ENCODE assay signal across 20 cellular contexts in genomic region chr1:248853668-248854375, GRCh38. TPM values are rescaled to one million over a fixed set of nuclear protein-coding genes. Genes with fewer than 3 reads are reported as not detected.
DNase-seq lines count a peak whose midpoint lies in the region; ATAC-seq and TF ChIP-seq lines count a peak whose summit lies in the region.
"Had no signal": no experiment of that assay in that cellular context is flagged by ENCODE, and none has a peak within 500 bp of the region (broad histone marks: within the 10 kb centered on the region; RNA-seq: fewer than 3 reads in every experiment).

No MANE protein-coding gene starts in this region.

- CTCF ChIA-PET in CD8-positive, alpha-beta T cell (lab: Charles Lee) = interaction anchor here (0.8 to 1.8 kb wide), 3 partner anchors 11 to 28 kb away, joined by 4 to 9 read pairs (median 4); partner anchors contain the start of gene SH3BP5L

- intact Hi-C loops in CD8-positive, alpha-beta T cell (cut with DNase I, micrococcal nuclease) = no loop called here
- intact Hi-C loops in posterior vena cava (cut with DNase I) = no loop called here

- H3K4me1 ChIP-seq in CD8-positive, alpha-beta T cell (ENCODE audit: insufficient read depth, low read length) = peaks cover 48% of the 10 kb centered on the region
- peaks cover 7% of the 10 kb centered on the region; the same call in 1 of the 2 replicates for H3K4me1 ChIP-seq in GM23248 (ENCODE audit: insufficient read depth)
- H3K4me1 ChIP-seq in Karpas-422 (ENCODE audit: low read length) = peaks cover 37% of the 10 kb centered on the region
- H3K4me1 ChIP-seq: BE2C had no signal

- H3K27ac ChIP-seq in CD8-positive, alpha-beta T cell (ENCODE audit: low read depth, low read length) = no peak overlapping the region
- H3K27ac ChIP-seq in GM23248 (peak overlapping the region; percentile 62), Karpas-422 (ENCODE audit: low read length) (no peak overlapping the region)
- H3K27ac ChIP-seq: adrenal gland, neural progenitor cell, vagina had no signal

- no peaks in the 10 kb centered on the region for H3K27me3 ChIP-seq in CD8-positive, alpha-beta T cell (ENCODE audit: insufficient read depth, low read length)
- H3K27me3 ChIP-seq in GM23248 (replicated peaks; ENCODE audit: insufficient read depth) (no peaks in the 10 kb centered on the region), Karpas-422 (ENCODE audit: low read length) (no peaks in the 10 kb centered on the region)
- H3K27me3 ChIP-seq: adrenal gland, BE2C, neural progenitor cell, vagina had no signal

- no peaks in the 10 kb centered on the region for H3K9me3 Mint-ChIP-seq in CD8-positive, alpha-beta T cell
- no peaks in the 10 kb centered on the region for H3K9me3 Mint-ChIP-seq in activated naive CD8-positive, alpha-beta T cell treated with anti-CD3 and anti-CD28 coated beads, Interleukin-2, amount 10 ng/mL, durations not matched to agents 7 days and 5 days
- H3K9me3 Mint-ChIP-seq: neural progenitor cell; stimulated activated naive B cell treated with anti-CD40 and anti-IgM and Interleukin-4, amounts not matched to agents 10 μg/mL and 1 μg/mL and 100 μg/mL, for 72 hours had no signal

- peak overlapping the region; percentile 53 for H3K4me3 Mint-ChIP-seq in CD8-positive, alpha-beta T cell
- H3K4me3 Mint-ChIP-seq in activated naive CD8-positive, alpha-beta T cell treated with anti-CD3 and anti-CD28 coated beads, Interleukin-2, amount 10 ng/mL, durations not matched to agents 7 days and 5 days = no peak overlapping the region
- H3K4me3 Mint-ChIP-seq: neural progenitor cell; stimulated activated naive B cell treated with anti-CD40 and anti-IgM and Interleukin-4, amounts not matched to agents 10 μg/mL and 1 μg/mL and 100 μg/mL, for 72 hours had no signal

- no peak overlapping the region for H3K9ac ChIP-seq in GM23248
- H3K9ac ChIP-seq in Karpas-422 (ENCODE audit: low read length) = no peak overlapping the region
- H3K9ac ChIP-seq: neural progenitor cell had no signal

- H3K36me3 ChIP-seq in CD8-positive, alpha-beta T cell (ENCODE audit: insufficient read depth, low read length) = peaks cover 12% of the 10 kb centered on the region
- no peaks in the 10 kb centered on the region; the same call in 1 of the 2 replicates for H3K36me3 ChIP-seq in GM23248 (ENCODE audit: low read depth)
- peaks cover 26% of the 10 kb centered on the region for H3K36me3 ChIP-seq in Karpas-422 (ENCODE audit: insufficient read depth, low read length)
- H3K36me3 ChIP-seq: neural progenitor cell, vagina had no signal

- H3K4me2 ChIP-seq in GM23248 (ENCODE audit: unreplicated experiment) (no peak overlapping the region), Karpas-422 (ENCODE audit: low read depth, low read length, poor library complexity, severe bottlenecking) (no peak overlapping the region)
- H3K4me2 ChIP-seq: neural progenitor cell had no signal

- POLR2A ChIA-PET in CD8-positive, alpha-beta T cell (lab: Charles Lee) = interaction anchor here (0.6 kb wide), 1 partner anchor 14 kb away, joined by 3 read pairs; no protein-coding TSS in a partner anchor
- POLR2A ChIA-PET in activated naive CD8-positive, alpha-beta T cell treated with anti-CD3 and anti-CD28 coated beads, Interleukin-2, amount 10 ng/mL, durations not matched to agents 7 days and 5 days (lab: Charles Lee) = interaction anchor here (1.0 kb wide), 1 partner anchor 15 kb away, joined by 4 read pairs; no protein-coding TSS in a partner anchor

- in situ Hi-C loops in GM23248 (cut with MboI) = no loop called here

- peak in 4 of 7 experiments; percentile 43 to 73 (median 56) for DNase-seq in CD8-positive, alpha-beta T cell
- DNase-seq in GM23248 (no peak), posterior vena cava (ENCODE audit: low spot score) (peak; percentile 63), Karpas-422 (no peak)
- DNase-seq in activated naive CD8-positive, alpha-beta T cell treated with anti-CD3 and anti-CD28 coated beads, Interleukin-2, amount 10 ng/mL, durations not matched to agents 7 days and 5 days = peak; percentile 51
- DNase-seq in activated effector memory CD4-positive, alpha-beta T cell treated with anti-CD3 and anti-CD28 coated beads, Interleukin-2, amount 50 U/mL, for 16 hours = no peak
- DNase-seq: activated CD4-positive, alpha-beta T cell treated with anti-CD3 and anti-CD28 coated beads, Interleukin-2, amount 50 U/mL, for 4 hours; BE2C; glutamatergic neuron; NCI-H1092 treated with DMSO at 0.1 percent for 48 hours; NCI-H2227 treated with DMSO at 0.1 percent for 48 hours; stimulated activated CD4-positive, alpha-beta T cell treated with anti-CD3 and anti-CD28 coated beads, Interleukin-2, amount 100 ng/mL, for 48 hours; stimulated activated naive B cell treated with anti-CD40 and anti-IgM and Interleukin-4, amounts not matched to agents 10 μg/mL and 1 μg/mL and 100 μg/mL, for 72 hours had no signal

- H4K20me1 ChIP-seq in GM23248 (ENCODE audit: insufficient read depth) (no peaks in the 10 kb centered on the region), Karpas-422 (ENCODE audit: insufficient read depth, low read depth, low read length) (no peaks in the 10 kb centered on the region)

- H3K36me3 Mint-ChIP-seq in CD8-positive, alpha-beta T cell = peaks cover 32% of the 10 kb centered on the region
- H3K36me3 Mint-ChIP-seq in activated naive CD8-positive, alpha-beta T cell treated with anti-CD3 and anti-CD28 coated beads, Interleukin-2, amount 10 ng/mL, durations not matched to agents 7 days and 5 days = peaks cover 21% of the 10 kb centered on the region

- H3K79me2 ChIP-seq in GM23248 (ENCODE audit: insufficient read depth) = peaks cover 11% of the 10 kb centered on the region
- peaks cover 31% of the 10 kb centered on the region for H3K79me2 ChIP-seq in Karpas-422 (ENCODE audit: low read length)

- H2AFZ ChIP-seq in GM23248 = no peak overlapping the region
- H2AFZ ChIP-seq in Karpas-422 (ENCODE audit: low read length) = no peak overlapping the region
- H2AFZ ChIP-seq: neural progenitor cell had no signal

- no peaks in the 10 kb centered on the region for H3K27me3 Mint-ChIP-seq in CD8-positive, alpha-beta T cell (ENCODE audit: low read depth)
- H3K27me3 Mint-ChIP-seq in activated naive CD8-positive, alpha-beta T cell treated with anti-CD3 and anti-CD28 coated beads, Interleukin-2, amount 10 ng/mL, durations not matched to agents 7 days and 5 days = no peaks in the 10 kb centered on the region
- H3K27me3 Mint-ChIP-seq: stimulated activated naive B cell treated with anti-CD40 and anti-IgM and Interleukin-4, amounts not matched to agents 10 μg/mL and 1 μg/mL and 100 μg/mL, for 72 hours had no signal

- no peak overlapping the region for H3K4me3 ChIP-seq in CD8-positive, alpha-beta T cell (ENCODE audit: low read depth, low read length)
- no peak overlapping the region for H3K4me3 ChIP-seq in GM23248
- H3K4me3 ChIP-seq in Karpas-422 (ENCODE audit: low read length) = no peak overlapping the region
- H3K4me3 ChIP-seq: adrenal gland, HAP-1, neural progenitor cell, vagina had no signal

- ATAC-seq in CD8-positive, alpha-beta T cell = peak; percentile 83
- ATAC-seq in activated naive CD8-positive, alpha-beta T cell treated with anti-CD3 and anti-CD28 coated beads, Interleukin-2, amount 10 ng/mL, durations not matched to agents 7 days and 5 days (ENCODE audit: low read depth) = peak; percentile 70
- no peak for ATAC-seq in HG02642 (IDR thresholded peaks at IDR 0.05; ENCODE audit: poor library complexity, unreplicated experiment)
- ATAC-seq: Right ventricle myocardium inferior; sciatic nerve; stimulated activated naive B cell treated with anti-CD40 and anti-IgM and Interleukin-4, amounts not matched to agents 10 μg/mL and 1 μg/mL and 100 μg/mL, for 72 hours had no signal

- H3F3A ChIP-seq in GM23248 (ENCODE audit: insufficient read depth) = peaks cover 6% of the 10 kb centered on the region

- H3K27ac Mint-ChIP-seq in CD8-positive, alpha-beta T cell = no peak overlapping the region
- H3K27ac Mint-ChIP-seq in activated naive CD8-positive, alpha-beta T cell treated with anti-CD3 and anti-CD28 coated beads, Interleukin-2, amount 10 ng/mL, durations not matched to agents 7 days and 5 days = no peak overlapping the region
- H3K27ac Mint-ChIP-seq: neural progenitor cell had no signal

- no peaks in the 10 kb centered on the region for H3K9me3 ChIP-seq in CD8-positive, alpha-beta T cell (ENCODE audit: low read length)
- H3K9me3 ChIP-seq in GM23248 (ENCODE audit: low read depth) (no peaks in the 10 kb centered on the region), Karpas-422 (ENCODE audit: low read length) (no peaks in the 10 kb centered on the region)
- H3K9me3 ChIP-seq: adrenal gland, BE2C, HAP-1, vagina had no signal

- H3K4me1 Mint-ChIP-seq in CD8-positive, alpha-beta T cell (ENCODE audit: low read depth) = peaks cover 24% of the 10 kb centered on the region
- H3K4me1 Mint-ChIP-seq in activated naive CD8-positive, alpha-beta T cell treated with anti-CD3 and anti-CD28 coated beads, Interleukin-2, amount 10 ng/mL, durations not matched to agents 7 days and 5 days = peaks cover 21% of the 10 kb centered on the region

- TF ChIP-seq CTCF in CD8-positive, alpha-beta T cell (IDR thresholded peaks at IDR 0.05) = peak; percentile 22

- 91% methylated on average over 7 to 8 of the region's 8 CpGs for WGBS in GM23248 (ENCODE audit: low coverage in 1 of 2, low lambda C conversion rate in 2 of 2, missing lambda C conversion rate in 2 of 2), 2 experiments

- H3K9me2 ChIP-seq in GM23248 (ENCODE audit: insufficient read depth) (no peaks in the 10 kb centered on the region), Karpas-422 (replicated peaks; ENCODE audit: insufficient read depth, low read length) (no peaks in the 10 kb centered on the region)

RNA-seq across cellular contexts. Expression of gene ZNF692, which starts 5.1 kb away (rescaled TPM):
- 10 to 100 TPM; 18.7 to 19.2 TPM for total RNA-seq in CD8-positive, alpha-beta T cell
- total RNA-seq in GM23248 (2014; rRNA removed; shearing (Covaris generic)) = 17.0 and 21.5 TPM in 2 replicates
- 16.2 and 16.7 TPM in 2 replicates for polyA plus RNA-seq in GM23248 (2016; fragmentation: Nextera tagmentation; extraction: Ambion mirVana)
- 10 to 100 TPM; 58.6 to 70.2 TPM for total RNA-seq in activated naive CD8-positive, alpha-beta T cell treated with anti-CD3 and anti-CD28 coated beads, Interleukin-2, amount 10 ng/mL, durations not matched to agents 7 days and 5 days
- total RNA-seq in posterior vena cava = 10 to 100 TPM; 14.7 to 17.6 TPM
- total RNA-seq in Karpas-422 (2014; rRNA removed; shearing (Covaris generic); ENCODE audit: low replicate concordance) = 27.2 and 62.6 TPM in 2 replicates

RNA-seq across cellular contexts. Expression of gene ZNF672, which starts 15.8 kb away (rescaled TPM):
- 10 to 100 TPM; 33.8 to 33.9 TPM for total RNA-seq in CD8-positive, alpha-beta T cell
- total RNA-seq in GM23248 (2014; rRNA removed; shearing (Covaris generic)) = 13.5 and 13.8 TPM in 2 replicates
- polyA plus RNA-seq in GM23248 (2016; fragmentation: Nextera tagmentation; extraction: Ambion mirVana) = 10.5 and 11.6 TPM in 2 replicates
- total RNA-seq in activated naive CD8-positive, alpha-beta T cell treated with anti-CD3 and anti-CD28 coated beads, Interleukin-2, amount 10 ng/mL, durations not matched to agents 7 days and 5 days = 10 to 100 TPM; 51.0 to 53.6 TPM
- total RNA-seq in posterior vena cava = 10 to 100 TPM; 17.6 to 23.4 TPM
- total RNA-seq in Karpas-422 (2014; rRNA removed; shearing (Covaris generic); ENCODE audit: low replicate concordance) = 16.7 and 38.3 TPM in 2 replicates

RNA-seq across cellular contexts. Expression of gene SH3BP5L, which starts 28.1 kb away (rescaled TPM):
- total RNA-seq in CD8-positive, alpha-beta T cell = 10 to 100 TPM; 19.0 to 20.4 TPM
- 46.4 and 64.4 TPM in 2 replicates for total RNA-seq in GM23248 (2014; rRNA removed; shearing (Covaris generic))
- polyA plus RNA-seq in GM23248 (2016; fragmentation: Nextera tagmentation; extraction: Ambion mirVana) = 5.3 and 5.9 TPM in 2 replicates
- total RNA-seq in activated naive CD8-positive, alpha-beta T cell treated with anti-CD3 and anti-CD28 coated beads, Interleukin-2, amount 10 ng/mL, durations not matched to agents 7 days and 5 days = 10 to 100 TPM; 32.8 to 34.7 TPM
- 10 to 100 TPM; 17.5 to 18.4 TPM for total RNA-seq in posterior vena cava
- 14.6 and 24.1 TPM in 2 replicates for total RNA-seq in Karpas-422 (2014; rRNA removed; shearing (Covaris generic); ENCODE audit: low replicate concordance)

RNA-seq across cellular contexts. Expression of gene PGBD2, which starts 52.2 kb away (rescaled TPM):
- 1 to 10 TPM in 1 of 2 experiments, under 1 TPM in 1; 0.90 to 1.9 TPM for total RNA-seq in CD8-positive, alpha-beta T cell
- 3.5 and 6.1 TPM in 2 replicates for total RNA-seq in GM23248 (2014; rRNA removed; shearing (Covaris generic))
- polyA plus RNA-seq in GM23248 (2016; fragmentation: Nextera tagmentation; extraction: Ambion mirVana) = 5.0 and 5.8 TPM in 2 replicates
- total RNA-seq in activated naive CD8-positive, alpha-beta T cell treated with anti-CD3 and anti-CD28 coated beads, Interleukin-2, amount 10 ng/mL, durations not matched to agents 7 days and 5 days = 10 to 100 TPM in 1 of 2 experiments, 1 to 10 TPM in 1; 9.6 to 10.1 TPM
- 1 to 10 TPM; 2.7 to 3.7 TPM for total RNA-seq in posterior vena cava
- total RNA-seq in Karpas-422 (2014; rRNA removed; shearing (Covaris generic); ENCODE audit: low replicate concordance) = 6.1 and 6.9 TPM in 2 replicates

Comparison
In these comparisons a context has a peak if more than half of its experiments do, and no peak if none do; other contexts are left out.
1. DNase-seq: peak in CD8-positive, alpha-beta T cell (4 of 7), activated naive CD8-positive, alpha-beta T cell treated with anti-CD3 and anti-CD28 coated beads, Interleukin-2, amount 10 ng/mL, durations not matched to agents 7 days and 5 days (single experiment) and posterior vena cava (single experiment); none in GM23248 (single experiment), activated effector memory CD4-positive, alpha-beta T cell treated with anti-CD3 and anti-CD28 coated beads, Interleukin-2, amount 50 U/mL, for 16 hours (single experiment) and Karpas-422 (single experiment).